15 cellular contexts compared by ENCODE assay signal in the genomic region with DNA sequence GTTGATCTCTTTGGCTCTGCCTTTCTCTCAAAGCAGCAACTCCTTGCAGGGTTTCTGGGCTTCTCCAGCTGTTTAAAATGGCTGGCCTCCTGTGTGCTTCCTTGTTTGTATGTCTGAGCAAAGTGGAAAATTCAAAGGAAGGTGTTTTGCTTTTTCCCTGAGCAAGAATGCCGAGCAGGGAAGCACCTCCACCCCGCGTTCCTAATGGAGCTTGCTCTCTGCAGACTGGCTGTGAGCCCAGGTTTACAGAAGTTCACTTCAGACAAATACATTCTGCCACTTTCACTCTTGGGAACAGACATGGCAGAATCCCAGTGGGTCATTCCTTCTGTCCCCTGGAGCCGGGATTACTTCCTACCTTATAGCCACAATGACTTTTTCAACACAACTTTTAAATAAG.
A peak's percentile ranks its signal among the peaks of the same experiment; 100 is the strongest.
DNase-seq lines count a peak whose midpoint lies in the region; ATAC-seq and TF ChIP-seq lines count a peak whose summit lies in the region.
"Had no signal": no experiment of that assay in that cellular context is flagged by ENCODE, and none has a peak within 500 bp of the region (broad histone marks: within the 10 kb centered on the region; RNA-seq: fewer than 3 reads in every experiment).

No MANE protein-coding gene starts in this region.

- H3K9me3 ChIP-seq in left ventricle myocardium inferior (replicated peaks) (no peaks in the 10 kb centered on the region), WERI-Rb-1 (ENCODE audit: severe bottlenecking) (no peaks in the 10 kb centered on the region)
- no peaks in the 10 kb centered on the region for H3K9me3 ChIP-seq in naive thymus-derived CD4-positive, alpha-beta T cell (ENCODE audit: control insufficient read depth in 2 of 3, low read length in 3 of 3)
- H3K9me3 ChIP-seq: uterus had no signal

- POLR2A ChIA-PET in naive thymus-derived CD4-positive, alpha-beta T cell (lab: Charles Lee): no interaction called here

- H3K27ac ChIP-seq in left ventricle myocardium inferior (replicated peaks) (peak overlapping the region; percentile 89), WERI-Rb-1 (no peak overlapping the region)
- H3K27ac ChIP-seq in naive thymus-derived CD4-positive, alpha-beta T cell (ENCODE audit: low read depth, low read length): no peak overlapping the region
- H3K27ac ChIP-seq: uterus had no signal

- peaks cover 0 to 12% (median 0%) of the 10 kb centered on the region in 5 donors for H3K27me3 Mint-ChIP-seq in naive thymus-derived CD4-positive, alpha-beta T cell
- H3K27me3 Mint-ChIP-seq: dendritic cell treated with granulocyte-macrophage colony-stimulating factor and Interleukin-4, amounts not matched to agents 40 ng/mL and 50 ng/mL, for 4 days had no signal

- H3K36me3 ChIP-seq in left ventricle myocardium inferior (no peaks in the 10 kb centered on the region), WERI-Rb-1 (no peaks in the 10 kb centered on the region)
- H3K36me3 ChIP-seq in naive thymus-derived CD4-positive, alpha-beta T cell (ENCODE audit: control insufficient read depth in 2 of 3, insufficient read depth in 3 of 3, low read length in 3 of 3): no peaks in the 10 kb centered on the region
- H3K36me3 ChIP-seq: uterus had no signal

- H3K27ac Mint-ChIP-seq in naive thymus-derived CD4-positive, alpha-beta T cell: no peak overlapping the region
- H3K27ac Mint-ChIP-seq: activated CD4-positive, alpha-beta memory T cell treated with anti-CD3 and anti-CD28 coated beads, Interleukin-2, amount 10 ng/mL, durations not matched to agents 7 days and 5 days; dendritic cell treated with granulocyte-macrophage colony-stimulating factor and Interleukin-4, amounts not matched to agents 40 ng/mL and 50 ng/mL, for 4 days had no signal

- no peak for ATAC-seq in naive thymus-derived CD4-positive, alpha-beta T cell
- ATAC-seq: Panc1 had no signal

- TF ChIP-seq CTCF in left ventricle myocardium inferior (IDR thresholded peaks at IDR 0.05; ENCODE audit: borderline replicate concordance): no peak
- no peak for TF ChIP-seq CTCF in WERI-Rb-1 (IDR thresholded peaks at IDR 0.05; ENCODE audit: low read depth, low read length)

- peak; percentile 9 for DNase-seq in NCI-H1092 treated with DMSO at 0.1 percent for 48 hours (lab: John Stamatoyannopoulos, UW)
- peak; percentile 5 for DNase-seq in NCI-H774 (lab: John Stamatoyannopoulos, UW)
- DNase-seq in left ventricle myocardium inferior: peak; percentile 48
- peak; percentile 46 for DNase-seq in pons (ENCODE audit: low spot score)
- DNase-seq in naive thymus-derived CD4-positive, alpha-beta T cell: no peak
- no peak for DNase-seq in WERI-Rb-1
- DNase-seq in islet precursor cell: no peak
- DNase-seq: activated CD4-positive, alpha-beta memory T cell treated with anti-CD3 and anti-CD28 coated beads, Interleukin-2, amount 10 ng/mL, durations not matched to agents 7 days and 5 days; NCI-H526; stimulated activated naive CD4-positive, alpha-beta T cell; SW 1271; uterus had no signal

- peaks cover 0 to 1% (median 0%) of the 10 kb centered on the region in 11 donors for H3K9me3 Mint-ChIP-seq in naive thymus-derived CD4-positive, alpha-beta T cell
- H3K9me3 Mint-ChIP-seq: activated CD4-positive, alpha-beta memory T cell treated with anti-CD3 and anti-CD28 coated beads, Interleukin-2, amount 10 ng/mL, durations not matched to agents 7 days and 5 days; dendritic cell treated with granulocyte-macrophage colony-stimulating factor and Interleukin-4, amounts not matched to agents 40 ng/mL and 50 ng/mL, for 4 days had no signal

- H3K4me3 ChIP-seq in left ventricle myocardium inferior: peak overlapping the region; percentile 14
- no peak overlapping the region for H3K4me3 ChIP-seq in naive thymus-derived CD4-positive, alpha-beta T cell (ENCODE audit: low read length)
- H3K4me3 ChIP-seq in WERI-Rb-1 (ENCODE audit: low read depth, low read length): no peak overlapping the region
- H3K4me3 ChIP-seq: smooth muscle cell, uterus had no signal

- no peaks in the 10 kb centered on the region for H3K36me3 Mint-ChIP-seq in naive thymus-derived CD4-positive, alpha-beta T cell

- intact Hi-C loops in left ventricle myocardium inferior (cut with micrococcal nuclease): no loop called here
- intact Hi-C loops in naive thymus-derived CD4-positive, alpha-beta T cell (cut with micrococcal nuclease): no loop called here

- CTCF ChIA-PET in naive thymus-derived CD4-positive, alpha-beta T cell (lab: Charles Lee): no interaction called here

- peaks cover 69% of the 10 kb centered on the region for H3K4me1 ChIP-seq in left ventricle myocardium inferior
- no peaks in the 10 kb centered on the region for H3K4me1 ChIP-seq in naive thymus-derived CD4-positive, alpha-beta T cell (ENCODE audit: control insufficient read depth in 2 of 2, insufficient read depth in 2 of 2, low read length in 2 of 2)
- H3K4me1 ChIP-seq: uterus had no signal

- H3K27me3 ChIP-seq in left ventricle myocardium inferior (ENCODE audit: low read depth) (no peaks in the 10 kb centered on the region), WERI-Rb-1 (ENCODE audit: insufficient read depth, low read depth, severe bottlenecking) (no peaks in the 10 kb centered on the region)
- no peaks in the 10 kb centered on the region for H3K27me3 ChIP-seq in naive thymus-derived CD4-positive, alpha-beta T cell (ENCODE audit: control insufficient read depth in 2 of 2, insufficient read depth in 2 of 2, low read length in 2 of 2)
- H3K27me3 ChIP-seq: uterus had no signal

- no peak overlapping the region for H3K4me3 Mint-ChIP-seq in naive thymus-derived CD4-positive, alpha-beta T cell
- H3K4me3 Mint-ChIP-seq: activated CD4-positive, alpha-beta memory T cell treated with anti-CD3 and anti-CD28 coated beads, Interleukin-2, amount 10 ng/mL, durations not matched to agents 7 days and 5 days; dendritic cell treated with granulocyte-macrophage colony-stimulating factor and Interleukin-4, amounts not matched to agents 40 ng/mL and 50 ng/mL, for 4 days had no signal

- H3K4me1 Mint-ChIP-seq in naive thymus-derived CD4-positive, alpha-beta T cell: no peaks in the 10 kb centered on the region
- H3K4me1 Mint-ChIP-seq: activated CD4-positive, alpha-beta memory T cell treated with anti-CD3 and anti-CD28 coated beads, Interleukin-2, amount 10 ng/mL, durations not matched to agents 7 days and 5 days had no signal

Comparison
In these comparisons a context has a peak if more than half of its experiments do, and no peak if none do; other contexts are left out.
1. DNase-seq: peak in NCI-H1092 treated with DMSO at 0.1 percent for 48 hours (single experiment), NCI-H774 (single experiment), left ventricle myocardium inferior (single experiment) and pons (single experiment); none in naive thymus-derived CD4-positive, alpha-beta T cell (0 of 9), WERI-Rb-1 (single experiment) and islet precursor cell (single experiment).